ENCODE assay signal across 14 cellular contexts in the genomic region with DNA sequence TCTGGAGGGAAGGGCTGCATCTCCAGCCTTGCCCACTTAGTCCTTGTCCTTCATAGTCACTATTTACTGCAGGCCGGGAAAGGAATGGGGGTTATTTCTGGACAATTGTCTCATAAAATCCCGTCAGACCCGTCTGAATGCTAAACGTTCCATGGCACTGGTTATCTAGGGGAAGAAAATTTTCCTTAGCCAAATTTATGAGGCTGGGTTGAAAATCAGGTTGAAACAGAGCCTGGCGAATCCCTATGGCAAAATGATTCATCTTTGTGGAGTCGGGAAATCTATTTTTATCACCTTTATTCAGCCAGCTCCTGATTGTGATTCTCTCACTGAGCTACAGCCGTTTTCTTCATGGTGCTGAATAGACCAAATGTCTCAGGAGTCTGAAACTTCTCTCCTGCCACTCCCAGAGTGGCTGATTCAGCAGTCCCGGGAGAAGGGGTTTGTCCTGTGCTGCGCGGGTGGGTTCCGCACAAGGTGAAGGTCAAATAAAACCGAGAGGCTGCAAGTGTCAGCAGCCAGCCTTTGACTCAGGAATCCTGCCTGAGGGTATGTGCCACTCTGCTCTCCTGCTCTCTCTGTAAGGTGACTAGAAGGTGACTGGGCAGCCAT. TPM values are rescaled to one million over a fixed set of nuclear protein-coding genes. Genes with fewer than 3 reads are reported as not detected.
DNase-seq lines count a peak whose midpoint lies in the region; ATAC-seq and TF ChIP-seq lines count a peak whose summit lies in the region.
"Had no signal": no experiment of that assay in that cellular context is flagged by ENCODE, and none has a peak within 500 bp of the region (broad histone marks: within the 10 kb centered on the region; RNA-seq: fewer than 3 reads in every experiment).

No MANE protein-coding gene starts in this region.

- H3K9me3 ChIP-seq in esophagus muscularis mucosa (no peaks in the 10 kb centered on the region), uterus (no peaks in the 10 kb centered on the region)

- CTCF ChIA-PET in RWPE1 (lab: Yijun Ruan, JAX) = interaction anchor here (0.6 kb wide), 1 partner anchor 9 kb away, joined by 4 read pairs; no protein-coding TSS in a partner anchor

- peak overlapping the region; percentile 6 to 54 (median 15) for H3K27ac Mint-ChIP-seq in nephron
- no peak overlapping the region for H3K27ac Mint-ChIP-seq in activated T-helper 2 cell treated with anti-CD3 and anti-CD28 coated beads, Interferon-gamma antibody, Interleukin-2, Interleukin-4, amounts not matched to agents 10 μg/mL and 5 μg/mL and 100 μg/mL, durations not matched to agents 14 hours and 24 hours and 36 hours
- H3K27ac Mint-ChIP-seq in activated T-helper 1 cell treated with anti-CD3 and anti-CD28 coated beads, Interleukin-12 subunit alpha, Interleukin-12 subunit beta, Interleukin-2, Interleukin-4 antibody, amounts not matched to agents 30 ng/mL and 10 ng/mL and 1 ng/mL, durations not matched to agents 14 hours and 24 hours and 36 hours = no peak overlapping the region
- H3K27ac Mint-ChIP-seq: activated naive CD4-positive, alpha-beta T cell treated with anti-CD3 and anti-CD28 coated beads, Interleukin-2, amount 50 U/mL, for 24 hours had no signal

- H3K27ac ChIP-seq in RWPE1 = peak overlapping the region; percentile 96
- H3K27ac ChIP-seq in esophagus muscularis mucosa (replicated peaks in 1 of 4) = peak overlapping the region; percentile 69 to 78 (median 74)
- peak overlapping the region; percentile 29 to 61 for H3K27ac ChIP-seq in uterus

- H3K27me3 ChIP-seq in esophagus muscularis mucosa = no peaks in the 10 kb centered on the region
- H3K27me3 ChIP-seq in uterus = no peaks in the 10 kb centered on the region

- TF ChIP-seq POLR2A in esophagus muscularis mucosa (IDR thresholded peaks at IDR 0.05; ENCODE audit: low read depth) (no peak), uterus (IDR thresholded peaks at IDR 0.05) (no peak)

- WGBS in esophagus muscularis mucosa = 27% methylated on average over 11 of the region's 12 CpGs

- H3K36me3 ChIP-seq in esophagus muscularis mucosa (no peaks in the 10 kb centered on the region), uterus (no peaks in the 10 kb centered on the region)

- no peaks in the 10 kb centered on the region for H3K9me3 Mint-ChIP-seq in nephron
- H3K9me3 Mint-ChIP-seq in activated T-helper 2 cell treated with anti-CD3 and anti-CD28 coated beads, Interferon-gamma antibody, Interleukin-2, Interleukin-4, amounts not matched to agents 10 μg/mL and 5 μg/mL and 100 μg/mL, durations not matched to agents 14 hours and 24 hours and 36 hours = no peaks in the 10 kb centered on the region
- H3K9me3 Mint-ChIP-seq in activated T-helper 1 cell treated with anti-CD3 and anti-CD28 coated beads, Interleukin-12 subunit alpha, Interleukin-12 subunit beta, Interleukin-2, Interleukin-4 antibody, amounts not matched to agents 30 ng/mL and 10 ng/mL and 1 ng/mL, durations not matched to agents 14 hours and 24 hours and 36 hours = no peaks in the 10 kb centered on the region
- H3K9me3 Mint-ChIP-seq: activated naive CD4-positive, alpha-beta T cell treated with anti-CD3 and anti-CD28 coated beads, Interleukin-2, amount 50 U/mL, for 24 hours had no signal

- H3K4me1 ChIP-seq in esophagus muscularis mucosa = peaks cover 53 to 67% (median 60%) of the 10 kb centered on the region in 4 donors
- H3K4me1 ChIP-seq in uterus = no peaks in the 10 kb centered on the region

- ATAC-seq in GM19452 (IDR thresholded peaks at IDR 0.05; ENCODE audit: unreplicated experiment) = no peak
- ATAC-seq in activated CD4-positive, CD25-positive, alpha-beta regulatory T cell treated with anti-CD3 and anti-CD28 coated beads, Interleukin-2, amount 50 U/mL, for 24 hours = no peak
- ATAC-seq: stimulated activated naive CD8-positive, alpha-beta T cell treated with anti-CD3 and anti-CD28 coated beads, Interleukin-15, Interleukin-2, amounts not matched to agents 100 U/mL and 50 U/mL, for 24 hours had no signal

- peaks cover 10% of the 10 kb centered on the region for H3K27me3 Mint-ChIP-seq in nephron (ENCODE audit: low read depth)
- H3K27me3 Mint-ChIP-seq in activated T-helper 2 cell treated with anti-CD3 and anti-CD28 coated beads, Interferon-gamma antibody, Interleukin-2, Interleukin-4, amounts not matched to agents 10 μg/mL and 5 μg/mL and 100 μg/mL, durations not matched to agents 14 hours and 24 hours and 36 hours (ENCODE audit: low read depth) = no peaks in the 10 kb centered on the region
- no peaks in the 10 kb centered on the region for H3K27me3 Mint-ChIP-seq in activated T-helper 1 cell treated with anti-CD3 and anti-CD28 coated beads, Interleukin-12 subunit alpha, Interleukin-12 subunit beta, Interleukin-2, Interleukin-4 antibody, amounts not matched to agents 30 ng/mL and 10 ng/mL and 1 ng/mL, durations not matched to agents 14 hours and 24 hours and 36 hours (ENCODE audit: insufficient read depth)
- H3K27me3 Mint-ChIP-seq: activated naive CD4-positive, alpha-beta T cell treated with anti-CD3 and anti-CD28 coated beads, Interleukin-2, amount 50 U/mL, for 24 hours had no signal

- no peak for TF ChIP-seq EP300 in esophagus muscularis mucosa (IDR thresholded peaks at IDR 0.05)

- intact Hi-C loops in esophagus muscularis mucosa (cut with DNase I) (loop anchor here (5.0 kb wide), 1 partner anchor 177 kb away; no protein-coding TSS in a partner anchor), uterus (cut with DNase I; ENCODE audit: low total_unique reads) (no loop called here)
- intact Hi-C loops in activated T-helper 2 cell treated with anti-CD3 and anti-CD28 coated beads, Interferon-gamma antibody, Interleukin-2, Interleukin-4, amounts not matched to agents 10 μg/mL and 5 μg/mL and 100 μg/mL, durations not matched to agents 14 hours and 24 hours and 36 hours (cut with micrococcal nuclease) = no loop called here
- intact Hi-C loops in activated T-helper 1 cell treated with anti-CD3 and anti-CD28 coated beads, Interleukin-12 subunit alpha, Interleukin-12 subunit beta, Interleukin-2, Interleukin-4 antibody, amounts not matched to agents 30 ng/mL and 10 ng/mL and 1 ng/mL, durations not matched to agents 14 hours and 24 hours and 36 hours (cut with micrococcal nuclease) = no loop called here

- H3K4me3 ChIP-seq in esophagus muscularis mucosa = peak overlapping the region; percentile 10 to 35 (median 28)
- peak overlapping the region in 1 of 2 donors; percentile 11 for H3K4me3 ChIP-seq in uterus

- POLR2A ChIA-PET in RWPE1 (lab: Yijun Ruan, JAX; ENCODE audit: low non-redundant PET) = no interaction called here

- DNase-seq in RWPE1 (ENCODE audit: low spot score) (peak; percentile 58), esophagus muscularis mucosa (ENCODE audit: extremely low spot score) (no peak), uterus (no peak)
- no peak for DNase-seq in activated T-helper 2 cell treated with anti-CD3 and anti-CD28 coated beads, Interferon-gamma antibody, Interleukin-2, Interleukin-4, amounts not matched to agents 10 μg/mL and 5 μg/mL and 100 μg/mL, durations not matched to agents 14 hours and 24 hours and 36 hours (ENCODE audit: low spot score)
- no peak for DNase-seq in activated T-helper 1 cell treated with anti-CD3 and anti-CD28 coated beads, Interleukin-12 subunit alpha, Interleukin-12 subunit beta, Interleukin-2, Interleukin-4 antibody, amounts not matched to agents 30 ng/mL and 10 ng/mL and 1 ng/mL, durations not matched to agents 14 hours and 24 hours and 36 hours (ENCODE audit: low spot score)
- DNase-seq: activated CD4-positive, alpha-beta T cell treated with anti-CD3 and anti-CD28 coated beads, Interleukin-2, amount 50 U/mL, for 1 hour; GDM1; NCI-H2081; stimulated activated CD4-positive, alpha-beta T cell treated with anti-CD3 and anti-CD28 coated beads, Interleukin-15, amount 100 ng/mL, for 24 hours; stimulated activated naive CD8-positive, alpha-beta T cell treated with anti-CD3 and anti-CD28 coated beads, Interleukin-15, Interleukin-2, amounts not matched to agents 100 U/mL and 50 U/mL, for 24 hours had no signal

- peak overlapping the region in 1 of 3 experiments; percentile 6 for H3K4me3 Mint-ChIP-seq in nephron
- no peak overlapping the region for H3K4me3 Mint-ChIP-seq in activated T-helper 2 cell treated with anti-CD3 and anti-CD28 coated beads, Interferon-gamma antibody, Interleukin-2, Interleukin-4, amounts not matched to agents 10 μg/mL and 5 μg/mL and 100 μg/mL, durations not matched to agents 14 hours and 24 hours and 36 hours (ENCODE audit: low read depth)
- no peak overlapping the region for H3K4me3 Mint-ChIP-seq in activated T-helper 1 cell treated with anti-CD3 and anti-CD28 coated beads, Interleukin-12 subunit alpha, Interleukin-12 subunit beta, Interleukin-2, Interleukin-4 antibody, amounts not matched to agents 30 ng/mL and 10 ng/mL and 1 ng/mL, durations not matched to agents 14 hours and 24 hours and 36 hours
- H3K4me3 Mint-ChIP-seq: activated naive CD4-positive, alpha-beta T cell treated with anti-CD3 and anti-CD28 coated beads, Interleukin-2, amount 50 U/mL, for 24 hours had no signal

- no peaks in the 10 kb centered on the region for H3K36me3 Mint-ChIP-seq in nephron (ENCODE audit: low read depth)
- H3K36me3 Mint-ChIP-seq in activated T-helper 2 cell treated with anti-CD3 and anti-CD28 coated beads, Interferon-gamma antibody, Interleukin-2, Interleukin-4, amounts not matched to agents 10 μg/mL and 5 μg/mL and 100 μg/mL, durations not matched to agents 14 hours and 24 hours and 36 hours (ENCODE audit: low read depth) = no peaks in the 10 kb centered on the region
- H3K36me3 Mint-ChIP-seq in activated T-helper 1 cell treated with anti-CD3 and anti-CD28 coated beads, Interleukin-12 subunit alpha, Interleukin-12 subunit beta, Interleukin-2, Interleukin-4 antibody, amounts not matched to agents 30 ng/mL and 10 ng/mL and 1 ng/mL, durations not matched to agents 14 hours and 24 hours and 36 hours (ENCODE audit: low read depth) = no peaks in the 10 kb centered on the region
- H3K36me3 Mint-ChIP-seq: activated naive CD4-positive, alpha-beta T cell treated with anti-CD3 and anti-CD28 coated beads, Interleukin-2, amount 50 U/mL, for 24 hours had no signal

- H3K4me1 Mint-ChIP-seq in nephron = peaks cover 61% of the 10 kb centered on the region
- H3K4me1 Mint-ChIP-seq in activated T-helper 2 cell treated with anti-CD3 and anti-CD28 coated beads, Interferon-gamma antibody, Interleukin-2, Interleukin-4, amounts not matched to agents 10 μg/mL and 5 μg/mL and 100 μg/mL, durations not matched to agents 14 hours and 24 hours and 36 hours (ENCODE audit: low read depth) = no peaks in the 10 kb centered on the region
- H3K4me1 Mint-ChIP-seq in activated T-helper 1 cell treated with anti-CD3 and anti-CD28 coated beads, Interleukin-12 subunit alpha, Interleukin-12 subunit beta, Interleukin-2, Interleukin-4 antibody, amounts not matched to agents 30 ng/mL and 10 ng/mL and 1 ng/mL, durations not matched to agents 14 hours and 24 hours and 36 hours (ENCODE audit: low read depth) = no peaks in the 10 kb centered on the region
- H3K4me1 Mint-ChIP-seq: activated naive CD4-positive, alpha-beta T cell treated with anti-CD3 and anti-CD28 coated beads, Interleukin-2, amount 50 U/mL, for 24 hours had no signal

- TF ChIP-seq CTCF in RWPE1 (conservative IDR thresholded peaks at IDR 0.05; ENCODE audit: low read depth) = no peak
- TF ChIP-seq CTCF in esophagus muscularis mucosa (IDR thresholded peaks at IDR 0.05) = no peak
- TF ChIP-seq CTCF in nephron (IDR thresholded peaks at IDR 0.05; ENCODE audit: unreplicated experiment in 3 of 3) = no peak
- TF ChIP-seq CTCF in uterus (IDR thresholded peaks at IDR 0.05) = no peak

RNA-seq across cellular contexts. Expression of a gene that starts 1.0 kb away (rescaled TPM):
- total RNA-seq in esophagus muscularis mucosa = 100 to 1,000 TPM in 1 of 4 donors, 10 to 100 TPM in 3; 49.0 to 101 (median 72.1) TPM
- total RNA-seq in uterus = 10 to 100 TPM; 12.9 to 49.5 (median 28.2) TPM
- not detected in 2 replicates for total RNA-seq in activated T-helper 2 cell treated with anti-CD3 and anti-CD28 coated beads, Interferon-gamma antibody, Interleukin-2, Interleukin-4, amounts not matched to agents 10 μg/mL and 5 μg/mL and 100 μg/mL, durations not matched to agents 14 hours and 24 hours and 36 hours
- total RNA-seq in activated T-helper 1 cell treated with anti-CD3 and anti-CD28 coated beads, Interleukin-12 subunit alpha, Interleukin-12 subunit beta, Interleukin-2, Interleukin-4 antibody, amounts not matched to agents 30 ng/mL and 10 ng/mL and 1 ng/mL, durations not matched to agents 14 hours and 24 hours and 36 hours = not detected in 2 replicates

Comparison
In these comparisons a context has a peak if more than half of its experiments do, and no peak if none do; other contexts are left out.
1. H3K27ac ChIP-seq: peak in every context shown above with its lines; median percentile 96 in RWPE1; 74 in esophagus muscularis mucosa; 45 in uterus.
2. H3K27ac Mint-ChIP-seq: peak in nephron (3 of 3); none in activated T-helper 2 cell treated with anti-CD3 and anti-CD28 coated beads, Interferon-gamma antibody, Interleukin-2, Interleukin-4, amounts not matched to agents 10 μg/mL and 5 μg/mL and 100 μg/mL, durations not matched to agents 14 hours and 24 hours and 36 hours (single experiment) and activated T-helper 1 cell treated with anti-CD3 and anti-CD28 coated beads, Interleukin-12 subunit alpha, Interleukin-12 subunit beta, Interleukin-2, Interleukin-4 antibody, amounts not matched to agents 30 ng/mL and 10 ng/mL and 1 ng/mL, durations not matched to agents 14 hours and 24 hours and 36 hours (single experiment).
3. RNA of a gene that starts 1.0 kb away (total RNA-seq): 49.0 to 101 TPM in esophagus muscularis mucosa and 12.9 to 49.5 TPM in uterus; not detected in activated T-helper 2 cell treated with anti-CD3 and anti-CD28 coated beads, Interferon-gamma antibody, Interleukin-2, Interleukin-4, amounts not matched to agents 10 μg/mL and 5 μg/mL and 100 μg/mL, durations not matched to agents 14 hours and 24 hours and 36 hours and not detected in activated T-helper 1 cell treated with anti-CD3 and anti-CD28 coated beads, Interleukin-12 subunit alpha, Interleukin-12 subunit beta, Interleukin-2, Interleukin-4 antibody, amounts not matched to agents 30 ng/mL and 10 ng/mL and 1 ng/mL, durations not matched to agents 14 hours and 24 hours and 36 hours; every median in the first group is over 10 times any median in the second.